14 cellular contexts compared by ENCODE assay signal in genomic region chr5:88761269-88761880, GRCh38.
DNase-seq lines count a peak whose midpoint lies in the region; ATAC-seq and TF ChIP-seq lines count a peak whose summit lies in the region.
"Had no signal": no experiment of that assay in that cellular context is flagged by ENCODE, and none has a peak within 500 bp of the region (broad histone marks: within the 10 kb centered on the region; RNA-seq: fewer than 3 reads in every experiment).

No MANE protein-coding gene starts in this region.

- in situ Hi-C loops in GM13977 (cut with MboI; ENCODE audit: low pct_unique_long_range_greater_than_20kb, low sequenced_read_pairs, unreplicated experiment) = no loop called here
- in situ Hi-C loops in ACHN (cut with HindIII; ENCODE audit: low pct_ligation_motif_present, low pct_unique_long_range_greater_than_20kb, low sequenced_read_pairs) = no loop called here

- H3K4me1 Mint-ChIP-seq in naive B cell = peaks cover 11 to 21% (median 19%) of the 10 kb centered on the region in 3 donors
- H3K4me1 Mint-ChIP-seq: nephron had no signal

- TF ChIP-seq CTCF in GM13977 (IDR thresholded peaks at IDR 0.05; ENCODE audit: extremely low read depth, insufficient read depth, missing control alignments) = no peak

- no peaks in the 10 kb centered on the region for H3K27me3 Mint-ChIP-seq in naive B cell

- H3K4me3 Mint-ChIP-seq in naive B cell = no peak overlapping the region
- H3K4me3 Mint-ChIP-seq: nephron had no signal

- no peaks in the 10 kb centered on the region for H3K9me3 Mint-ChIP-seq in naive B cell
- H3K9me3 Mint-ChIP-seq: nephron had no signal

- CTCF ChIA-PET in HEK293T (lab: Yijun Ruan, JAX) = interaction anchor here (1.0 kb wide), 1 partner anchor 26 kb away, joined by 3 read pairs; no protein-coding TSS in a partner anchor

- H3K27ac Mint-ChIP-seq in naive B cell = peak overlapping the region; percentile 72 to 91 (median 84)
- H3K27ac Mint-ChIP-seq: nephron had no signal

- POLR2A ChIA-PET in HEK293T (lab: Yijun Ruan, JAX) = interaction anchor here (1.7 kb wide), 1 partner anchor 1648 kb away, joined by 3 read pairs; the partner anchor contains the start of gene CETN3

- peaks cover 29 to 37% of the 10 kb centered on the region in 2 donors for H3K36me3 Mint-ChIP-seq in naive B cell

- ATAC-seq in HG02759 (IDR thresholded peaks at IDR 0.05; ENCODE audit: unreplicated experiment) (peak; percentile 64), naive B cell (ENCODE audit: low read depth in 2 of 2) (no peak)

- DNase-seq in GM13977 (ENCODE audit: low spot score) = peak; percentile 12
- DNase-seq in amniotic epithelial cell (ENCODE audit: low read depth) = peak; percentile 0
- DNase-seq in naive B cell = no peak
- no peak for DNase-seq in HEK293T (ENCODE audit: extremely low spot score)
- DNase-seq in stimulated activated naive CD4-positive, alpha-beta T cell treated with Interleukin-2 at 50 U/mL for 16 hours (lab: John Stamatoyannopoulos, UW) = no peak
- no peak for DNase-seq in ACHN
- no peak for DNase-seq in NK-92 (lab: John Stamatoyannopoulos, UW; ENCODE audit: unreplicated experiment)
- DNase-seq: glutamatergic neuron; NCI-H187 treated with DMSO at 0.1 percent for 48 hours; SJCRH30; stimulated activated CD4-positive, alpha-beta T cell treated with anti-CD3 and anti-CD28 coated beads, Interleukin-4, amount 100 ng/mL, for 24 hours; upper lobe of left lung had no signal

TF ChIP-seq in HEK293T, 16 proteins besides CTCF, POLR2A, EP300 and RAD21:
- no peak for TF ChIP-seq NFRKB (IDR thresholded peaks at IDR 0.05)
- no peak for TF ChIP-seq FOXM1 (IDR thresholded peaks at IDR 0.05; ENCODE audit: borderline replicate concordance)
- TF ChIP-seq ARNT (IDR thresholded peaks at IDR 0.05) = no peak
- no peak for TF ChIP-seq ZNF384 (IDR thresholded peaks at IDR 0.05)
- no peak for TF ChIP-seq BHLHE40 (IDR thresholded peaks at IDR 0.05; ENCODE audit: borderline replicate concordance)
- no peak for TF ChIP-seq ELF4 (IDR thresholded peaks at IDR 0.05)
- no peak for TF ChIP-seq SP1 (IDR thresholded peaks at IDR 0.05)
- TF ChIP-seq FOXA1 (IDR thresholded peaks at IDR 0.05) = no peak
- TF ChIP-seq SUZ12 (IDR thresholded peaks at IDR 0.05) = no peak
- no peak for TF ChIP-seq L3MBTL2 (conservative IDR thresholded peaks at IDR 0.05)
- no peak for TF ChIP-seq CTBP1 (IDR thresholded peaks at IDR 0.05; ENCODE audit: borderline replicate concordance)
- TF ChIP-seq PKNOX1 (IDR thresholded peaks at IDR 0.05) = no peak
- no peak for TF ChIP-seq FOXK2 (IDR thresholded peaks at IDR 0.05)
- no peak for TF ChIP-seq LEF1 (IDR thresholded peaks at IDR 0.05; ENCODE audit: borderline replicate concordance)

Comparison
In these comparisons a context has a peak if more than half of its experiments do, and no peak if none do; other contexts are left out.
1. DNase-seq: peak in GM13977 (single experiment) and amniotic epithelial cell (single experiment); none in naive B cell (single experiment), HEK293T (single experiment), stimulated activated naive CD4-positive, alpha-beta T cell treated with Interleukin-2 at 50 U/mL for 16 hours (single experiment), ACHN (single experiment) and NK-92 (single experiment).